Comparison of ENCODE assay signal across 20 cellular contexts in the genomic region with DNA sequence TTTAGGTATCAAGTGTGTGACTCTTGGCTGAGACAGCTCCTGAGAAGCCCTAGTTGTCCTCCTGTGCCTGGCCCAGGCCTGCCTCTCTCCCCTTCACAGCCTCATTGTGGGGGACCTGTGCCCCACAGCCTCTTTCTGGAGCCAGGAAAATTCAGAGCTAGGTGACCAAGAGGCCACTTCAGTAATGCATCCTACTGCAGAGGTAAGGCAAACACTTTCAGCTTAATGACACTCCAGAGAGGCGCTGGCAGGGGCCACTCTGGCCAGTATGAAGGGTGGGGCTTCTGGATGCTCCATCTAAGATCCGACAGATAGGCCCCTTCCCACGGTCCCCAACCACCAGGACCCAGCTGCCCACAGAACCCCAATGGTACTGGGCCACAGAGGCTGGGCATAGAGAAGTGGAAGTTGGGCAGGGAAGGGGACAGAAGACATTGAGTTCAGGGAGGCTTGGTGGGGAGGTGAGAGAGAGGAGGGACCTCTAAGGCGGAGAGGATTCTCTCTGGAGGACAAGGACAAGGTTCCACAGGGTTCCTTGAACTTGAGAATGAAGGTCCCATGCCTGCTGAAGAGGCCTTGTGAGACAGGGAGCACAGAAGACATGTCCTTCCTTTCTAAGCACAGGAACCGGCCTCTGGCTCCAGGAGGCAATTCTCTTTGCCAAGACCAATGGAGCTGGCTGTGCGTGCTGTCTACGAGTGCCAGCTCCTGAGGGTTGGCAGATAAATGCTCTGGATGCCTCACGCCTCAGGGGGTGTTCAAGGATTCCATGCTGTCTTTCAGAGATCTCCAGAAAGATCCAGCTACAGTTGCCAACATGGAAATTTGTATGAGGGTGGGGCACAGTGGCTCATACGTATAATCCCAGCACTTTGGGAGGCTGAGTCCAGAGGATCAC. TPM values are rescaled to one million over a fixed set of nuclear protein-coding genes. Genes with fewer than 3 reads are reported as not detected.
DNase-seq lines count a peak whose midpoint lies in the region; ATAC-seq, FAIRE-seq and TF ChIP-seq lines count a peak whose summit lies in the region.
"Had no signal": no experiment of that assay in that cellular context is flagged by ENCODE, and none has a peak within 500 bp of the region (broad histone marks: within the 10 kb centered on the region; RNA-seq: fewer than 3 reads in every experiment).

No MANE protein-coding gene starts in this region.

- H3K4me3 ChIP-seq in keratinocyte (ENCODE audit: control insufficient read depth in 2 of 3, extremely low read depth in 1 of 3, insufficient read depth in 2 of 3, low read depth in 1 of 3, low read length in 3 of 3) = no peak overlapping the region
- no peak overlapping the region for H3K4me3 ChIP-seq in gastroesophageal sphincter
- H3K4me3 ChIP-seq: BLaER1, esophagus muscularis mucosa had no signal

- no peak overlapping the region for H3K4me3 Mint-ChIP-seq in chondrocyte (ENCODE audit: unreplicated experiment)
- no peak overlapping the region for H3K4me3 Mint-ChIP-seq in stimulated activated naive B cell treated with anti-CD40 and anti-IgM and Interleukin-4, amounts not matched to agents 10 μg/mL and 1 μg/mL and 100 μg/mL, for 72 hours

- no peak for ATAC-seq in stimulated activated naive B cell treated with anti-CD40 and anti-IgM and Interleukin-4, amounts not matched to agents 10 μg/mL and 1 μg/mL and 100 μg/mL, for 72 hours (replicated peaks)
- no peak for ATAC-seq in gastroesophageal sphincter
- ATAC-seq: left colon, Panc1 had no signal

- no peaks in the 10 kb centered on the region for H3K36me3 Mint-ChIP-seq in chondrocyte (ENCODE audit: low read depth)
- no peaks in the 10 kb centered on the region for H3K36me3 Mint-ChIP-seq in stimulated activated naive B cell treated with anti-CD40 and anti-IgM and Interleukin-4, amounts not matched to agents 10 μg/mL and 1 μg/mL and 100 μg/mL, for 72 hours

- no peak overlapping the region for H3K4me2 ChIP-seq in keratinocyte (ENCODE audit: control insufficient read depth, extremely low read depth, insufficient read depth, low read depth, low read length)
- H3K4me2 ChIP-seq: BLaER1 had no signal

- no peak for TF ChIP-seq EP300 in gastroesophageal sphincter (IDR thresholded peaks at IDR 0.05)

- dilution Hi-C loops in keratinocyte (cut with MboI; ENCODE audit: extremely low pct_ligation_motif_present, low sequenced_read_pairs) = no loop called here

- TF ChIP-seq POLR2A in gastroesophageal sphincter (IDR thresholded peaks at IDR 0.05) = no peak

- DNase-seq in NCI-H446 (lab: John Stamatoyannopoulos, UW) (peak; percentile 30 to 82), chondrocyte (ENCODE audit: low spot score) (peak; percentile 60), keratinocyte (ENCODE audit: low read depth, low spot score) (no peak), Kasumi-1 (lab: John Stamatoyannopoulos, UW) (no peak), OCI-M1 (lab: John Stamatoyannopoulos, UW) (no peak), HCEC 1CT (no peak)
- DNase-seq in stimulated activated naive B cell treated with anti-CD40 and anti-IgM and Interleukin-4, amounts not matched to agents 10 μg/mL and 1 μg/mL and 100 μg/mL, for 72 hours = no peak
- DNase-seq: activated gamma-delta T cell; left colon; NCI-H524; stimulated activated CD4-positive, alpha-beta T cell treated with anti-CD3 and anti-CD28 coated beads, Interleukin-1b, Interleukin-23, amount 100 ng/mL, for 48 hours; SW 1271; WERI-Rb-1 had no signal

- no peak overlapping the region for H3K27ac ChIP-seq in keratinocyte (ENCODE audit: control insufficient read depth, insufficient read depth, low read length)
- H3K27ac ChIP-seq in gastroesophageal sphincter = no peak overlapping the region
- H3K27ac ChIP-seq: BLaER1, esophagus muscularis mucosa, WERI-Rb-1 had no signal

- H3K79me2 ChIP-seq in keratinocyte (ENCODE audit: control insufficient read depth, insufficient read depth, low read length) = no peaks in the 10 kb centered on the region

- H3K27me3 Mint-ChIP-seq in chondrocyte (ENCODE audit: low read depth) = no peaks in the 10 kb centered on the region
- peaks cover 19 to 31% of the 10 kb centered on the region in 2 donors for H3K27me3 Mint-ChIP-seq in stimulated activated naive B cell treated with anti-CD40 and anti-IgM and Interleukin-4, amounts not matched to agents 10 μg/mL and 1 μg/mL and 100 μg/mL, for 72 hours

- 68% methylated on average over 5 of the region's 9 CpGs; no CpG with 5 or more reads in 1 of the 2 donors for WGBS in gastroesophageal sphincter (ENCODE audit: low coverage in 1 of 2), 2 donors

- H3K9ac ChIP-seq in keratinocyte (ENCODE audit: control insufficient read depth, extremely low read depth, insufficient read depth, low read length) = no peak overlapping the region
- H3K9ac ChIP-seq: BLaER1 had no signal

- H3K9me3 Mint-ChIP-seq in chondrocyte (ENCODE audit: low read depth) = peaks cover 6% of the 10 kb centered on the region
- peaks cover 0 to 1% of the 10 kb centered on the region in 2 donors for H3K9me3 Mint-ChIP-seq in stimulated activated naive B cell treated with anti-CD40 and anti-IgM and Interleukin-4, amounts not matched to agents 10 μg/mL and 1 μg/mL and 100 μg/mL, for 72 hours

- H3K9me1 ChIP-seq in keratinocyte (ENCODE audit: control insufficient read depth, extremely low read depth, insufficient read depth, low read length) = no peaks in the 10 kb centered on the region

- H4K20me1 ChIP-seq in keratinocyte (ENCODE audit: control insufficient read depth, extremely low read depth, insufficient read depth, low read length) = no peaks in the 10 kb centered on the region
- H4K20me1 ChIP-seq: BLaER1 had no signal

- H2AFZ ChIP-seq in keratinocyte (ENCODE audit: control insufficient read depth, low read length) = no peak overlapping the region

- H3K27ac Mint-ChIP-seq in chondrocyte (ENCODE audit: unreplicated experiment) = peak overlapping the region; percentile 54
- peak overlapping the region; percentile 11 for H3K27ac Mint-ChIP-seq in stimulated activated naive B cell treated with anti-CD40 and anti-IgM and Interleukin-4, amounts not matched to agents 10 μg/mL and 1 μg/mL and 100 μg/mL, for 72 hours

- TF ChIP-seq CTCF in chondrocyte (IDR thresholded peaks at IDR 0.05) = no peak
- TF ChIP-seq CTCF in keratinocyte (optimal IDR thresholded peaks at IDR 0.05 in 1 of 3, IDR thresholded peaks at IDR 0.05 in 1 of 3, conservative IDR thresholded peaks at IDR 0.05 in 1 of 3; ENCODE audit: extremely low read depth in 1 of 3, insufficient read depth in 2 of 3, low read length in 3 of 3) = no peak
- no peak for TF ChIP-seq CTCF in gastroesophageal sphincter (IDR thresholded peaks at IDR 0.05)

- H3K36me3 ChIP-seq in keratinocyte (ENCODE audit: control insufficient read depth in 2 of 2, extremely low read depth in 1 of 2, insufficient read depth in 2 of 2, low read length in 2 of 2) (no peaks in the 10 kb centered on the region), gastroesophageal sphincter (no peaks in the 10 kb centered on the region)
- H3K36me3 ChIP-seq: BLaER1, esophagus muscularis mucosa, WERI-Rb-1 had no signal

- H3K27me3 ChIP-seq in keratinocyte (ENCODE audit: control insufficient read depth, extremely low read depth, insufficient read depth, low read length) = no peaks in the 10 kb centered on the region
- peaks cover 5% of the 10 kb centered on the region for H3K27me3 ChIP-seq in gastroesophageal sphincter
- H3K27me3 ChIP-seq: BLaER1, esophagus muscularis mucosa had no signal

- peaks cover 35% of the 10 kb centered on the region for H3K4me1 Mint-ChIP-seq in chondrocyte (ENCODE audit: low read depth)
- peaks cover 0 to 20% of the 10 kb centered on the region in 2 donors for H3K4me1 Mint-ChIP-seq in stimulated activated naive B cell treated with anti-CD40 and anti-IgM and Interleukin-4, amounts not matched to agents 10 μg/mL and 1 μg/mL and 100 μg/mL, for 72 hours

- H3K9me3 ChIP-seq in keratinocyte (ENCODE audit: control insufficient read depth, low read depth, low read length) (no peaks in the 10 kb centered on the region), gastroesophageal sphincter (no peaks in the 10 kb centered on the region)
- H3K9me3 ChIP-seq: BLaER1, esophagus muscularis mucosa had no signal

- H3K4me1 ChIP-seq in keratinocyte (ENCODE audit: control insufficient read depth, extremely low read depth, insufficient read depth, low read length) = peaks cover 7% of the 10 kb centered on the region
- peaks cover 0 to 7% (median 0%) of the 10 kb centered on the region in 3 donors for H3K4me1 ChIP-seq in gastroesophageal sphincter
- H3K4me1 ChIP-seq: BLaER1 had no signal

- FAIRE-seq in keratinocyte (lab: Jason Lieb, UNC) = peak; percentile 17
- FAIRE-seq: astrocyte had no signal

RNA-seq across cellular contexts. Expression of gene TGM2, which starts 46.4 kb away (rescaled TPM):
- total RNA-seq in chondrocyte (7.1 to 22.3 TPM (median 17.7 TPM) in 3 replicates), gastroesophageal sphincter (100 to 1,000 TPM; 163 to 385 (median 188) TPM)
- polyA plus RNA-seq in keratinocyte = 18.4 to 50.3 TPM (median 18.7 TPM) in 3 replicates
- 0.86 TPM for polyA plus RNA-seq in keratinocyte (2011; ENCODE audit: low read depth)
- polyA plus RNA-seq in keratinocyte (2011; cell fraction: cytosol; rRNA removed) = 16.2 and 22.6 TPM in 2 replicates
- polyA plus RNA-seq in keratinocyte (2011; cell fraction: nucleus; rRNA removed) = 30.9 and 32.5 TPM in 2 replicates
- polyA plus RNA-seq in keratinocyte (2012; ENCODE audit: low replicate concordance) = 0.38 and 57.9 TPM in 2 replicates
- 27.4 to 122 TPM (median 29.7 TPM) in 3 replicates for polyA minus RNA-seq in keratinocyte
- polyA minus RNA-seq in keratinocyte (2011; cell fraction: cytosol; rRNA and poly(A)+ RNA removed) = 50.3 TPM
- polyA minus RNA-seq in keratinocyte (2011; cell fraction: nucleus; rRNA and poly(A)+ RNA removed) = 29.2 and 30.7 TPM in 2 replicates

RNA-seq across cellular contexts. Expression of gene KIAA1755, which starts 49.1 kb away (rescaled TPM):
- 17.6 to 18.8 TPM (median 17.8 TPM) in 3 replicates for total RNA-seq in chondrocyte
- polyA plus RNA-seq in keratinocyte = 0.05 to 0.07 TPM in 2 of 3 replicates, not detected in the other
- polyA plus RNA-seq in keratinocyte (2011; ENCODE audit: low read depth) = not detected
- not detected in 2 replicates for polyA plus RNA-seq in keratinocyte (2011; cell fraction: cytosol; rRNA removed)
- not detected in 2 replicates for polyA plus RNA-seq in keratinocyte (2011; cell fraction: nucleus; rRNA removed)
- polyA plus RNA-seq in keratinocyte (2012; ENCODE audit: low replicate concordance) = 0.19 TPM in 1 of 2 replicates, not detected in the other
- 0.36 TPM in 1 of 3 replicates, not detected in the others for polyA minus RNA-seq in keratinocyte
- polyA minus RNA-seq in keratinocyte (2011; cell fraction: cytosol; rRNA and poly(A)+ RNA removed) = not detected
- not detected in 2 replicates for polyA minus RNA-seq in keratinocyte (2011; cell fraction: nucleus; rRNA and poly(A)+ RNA removed)
- 10 to 100 TPM in 2 of 4 donors, 1 to 10 TPM in 2; 5.1 to 19.9 (median 11.5) TPM for total RNA-seq in gastroesophageal sphincter
- total RNA-seq: dermis microvascular lymphatic vessel endothelial cell, renal cortical epithelial cell had no signal

Comparison
In these comparisons a context has a peak if more than half of its experiments do, and no peak if none do; other contexts are left out.
1. DNase-seq: peak in NCI-H446 (2 of 2) and chondrocyte (single experiment); none in keratinocyte (single experiment), stimulated activated naive B cell treated with anti-CD40 and anti-IgM and Interleukin-4, amounts not matched to agents 10 μg/mL and 1 μg/mL and 100 μg/mL, for 72 hours (single experiment), Kasumi-1 (0 of 2), OCI-M1 (single experiment) and HCEC 1CT (single experiment).